Comparison of ENCODE assay signal across 15 cellular contexts in the genomic region with DNA sequence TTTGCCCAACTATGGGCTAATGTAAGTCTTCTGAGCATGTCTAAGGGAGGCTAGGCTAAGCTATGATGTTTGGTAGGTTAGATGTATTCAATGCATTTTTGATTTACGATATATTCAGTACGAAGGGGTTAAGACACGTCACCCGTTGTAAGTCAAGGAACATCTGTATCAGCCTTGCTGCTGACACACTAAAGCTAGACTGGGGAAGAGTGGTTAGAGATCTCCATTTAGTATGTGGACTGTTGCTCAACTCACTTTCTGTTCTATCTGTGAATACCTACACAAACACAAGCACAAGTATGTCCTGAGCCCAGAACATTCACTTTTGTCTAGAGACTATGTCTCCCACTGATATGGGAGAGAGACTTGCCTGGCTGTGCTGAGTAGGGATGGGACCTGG.
DNase-seq lines count a peak whose midpoint lies in the region; ATAC-seq and TF ChIP-seq lines count a peak whose summit lies in the region.
"Had no signal": no experiment of that assay in that cellular context is flagged by ENCODE, and none has a peak within 500 bp of the region (broad histone marks: within the 10 kb centered on the region; RNA-seq: fewer than 3 reads in every experiment).

No MANE protein-coding gene starts in this region.

- H3K27me3 Mint-ChIP-seq in activated CD8-positive, alpha-beta memory T cell treated with anti-CD3 and anti-CD28 coated beads, Interleukin-2, amount 10 ng/mL, durations not matched to agents 7 days and 5 days: no peaks in the 10 kb centered on the region
- no peaks in the 10 kb centered on the region for H3K27me3 Mint-ChIP-seq in stimulated activated memory B cell treated with anti-CD40 and anti-IgM and Interleukin-4, amounts not matched to agents 10 μg/mL and 1 μg/mL and 100 μg/mL, for 72 hours
- H3K27me3 Mint-ChIP-seq: brain had no signal

- H3K9me3 Mint-ChIP-seq in activated CD8-positive, alpha-beta memory T cell treated with anti-CD3 and anti-CD28 coated beads, Interleukin-2, amount 10 ng/mL, durations not matched to agents 7 days and 5 days (ENCODE audit: low read depth): peaks cover 3% of the 10 kb centered on the region
- H3K9me3 Mint-ChIP-seq in stimulated activated memory B cell treated with anti-CD40 and anti-IgM and Interleukin-4, amounts not matched to agents 10 μg/mL and 1 μg/mL and 100 μg/mL, for 72 hours: peaks cover 5% of the 10 kb centered on the region

- intact Hi-C loops in Panc1 (cut with micrococcal nuclease; ENCODE audit: unreplicated experiment) (no loop called here), ascending aorta (cut with DNase I) (no loop called here)

- peak overlapping the region; percentile 12 for H3K27ac Mint-ChIP-seq in activated CD8-positive, alpha-beta memory T cell treated with anti-CD3 and anti-CD28 coated beads, Interleukin-2, amount 10 ng/mL, durations not matched to agents 7 days and 5 days
- H3K27ac Mint-ChIP-seq in stimulated activated memory B cell treated with anti-CD40 and anti-IgM and Interleukin-4, amounts not matched to agents 10 μg/mL and 1 μg/mL and 100 μg/mL, for 72 hours: peak overlapping the region; percentile 76

- CTCF ChIA-PET in activated CD8-positive, alpha-beta memory T cell treated with anti-CD3 and anti-CD28 coated beads, Interleukin-2, amount 10 ng/mL, durations not matched to agents 7 days and 5 days (lab: Charles Lee): interaction anchor here (1.3 to 1.9 kb wide), 4 partner anchors 9 to 33 kb away, joined by 3 to 9 read pairs (median 4); no protein-coding TSS in a partner anchor
- CTCF ChIA-PET in Panc1 (lab: Charles Lee): no interaction called here

- no peak for DNase-seq in activated CD8-positive, alpha-beta memory T cell treated with anti-CD3 and anti-CD28 coated beads, Interleukin-2, amount 10 ng/mL, durations not matched to agents 7 days and 5 days
- DNase-seq in activated CD8-positive, alpha-beta memory T cell treated with anti-CD3 and anti-CD28 coated beads for 24 hours: no peak
- DNase-seq in Panc1 (ENCODE audit: low read depth, low spot score): no peak
- DNase-seq in fibroblast of villous mesenchyme (ENCODE audit: low read depth): peak; percentile 76
- DNase-seq in ascending aorta (ENCODE audit: low spot score in 2 of 2): no peak
- DNase-seq in NCI-H1048 (lab: John Stamatoyannopoulos, UW): no peak
- no peak for DNase-seq in GM19238 (ENCODE audit: insufficient read length, low spot score)
- DNase-seq: effector CD8-positive, alpha-beta T cell; NCI-H1105 treated with DMSO at 0.1 percent for 48 hours; ovary had no signal

- peaks cover 28% of the 10 kb centered on the region for H3K36me3 ChIP-seq in Panc1 (ENCODE audit: control insufficient read depth, insufficient read depth, low read length)
- H3K36me3 ChIP-seq in ascending aorta: peaks cover 18 to 33% of the 10 kb centered on the region in 2 donors
- H3K36me3 ChIP-seq: ovary had no signal

- no TSS peak for BruUV-seq in Panc1 (replicated peaks; lab: Mats Ljungman, UMichigan)

- in situ Hi-C loops in Panc1 (cut with HindIII; ENCODE audit: low pct_unique_long_range_greater_than_20kb, low sequenced_read_pairs): no loop called here

- peaks cover 45% of the 10 kb centered on the region for H3K4me1 Mint-ChIP-seq in activated CD8-positive, alpha-beta memory T cell treated with anti-CD3 and anti-CD28 coated beads, Interleukin-2, amount 10 ng/mL, durations not matched to agents 7 days and 5 days
- peaks cover 25% of the 10 kb centered on the region for H3K4me1 Mint-ChIP-seq in stimulated activated memory B cell treated with anti-CD40 and anti-IgM and Interleukin-4, amounts not matched to agents 10 μg/mL and 1 μg/mL and 100 μg/mL, for 72 hours

- no peak overlapping the region for H3K4me3 Mint-ChIP-seq in activated CD8-positive, alpha-beta memory T cell treated with anti-CD3 and anti-CD28 coated beads, Interleukin-2, amount 10 ng/mL, durations not matched to agents 7 days and 5 days
- H3K4me3 Mint-ChIP-seq in stimulated activated memory B cell treated with anti-CD40 and anti-IgM and Interleukin-4, amounts not matched to agents 10 μg/mL and 1 μg/mL and 100 μg/mL, for 72 hours: no peak overlapping the region
- H3K4me3 Mint-ChIP-seq: brain had no signal

- no peaks in the 10 kb centered on the region for H3K27me3 ChIP-seq in Panc1 (ENCODE audit: control insufficient read depth, insufficient read depth, low read length)
- H3K27me3 ChIP-seq in ascending aorta: no peaks in the 10 kb centered on the region
- H3K27me3 ChIP-seq: ovary, SJSA1 had no signal

- TF ChIP-seq CTCF in Panc1 (IDR thresholded peaks at IDR 0.05) (no peak), fibroblast of villous mesenchyme (IDR thresholded peaks at IDR 0.05; ENCODE audit: insufficient read depth, low read depth, low read length) (no peak), ascending aorta (IDR thresholded peaks at IDR 0.05) (no peak)

- POLR2A ChIA-PET in Panc1 (lab: Charles Lee): interaction anchor here (1.0 to 1.2 kb wide), 2 partner anchors 15 to 59 kb away, joined by 4 to 5 read pairs; no protein-coding TSS in a partner anchor

- H3K4me3 ChIP-seq in Panc1 (ENCODE audit: low read depth in 2 of 2, low read length in 2 of 2) (no peak overlapping the region), fibroblast of villous mesenchyme (ENCODE audit: low read depth, low read length) (no peak overlapping the region), ascending aorta (no peak overlapping the region)
- H3K4me3 ChIP-seq: lung, ovary, SJSA1, skin epidermis had no signal

- peak overlapping the region; percentile 100 for H3K27ac ChIP-seq in Panc1 (ENCODE audit: low read length)
- peak overlapping the region in 1 of 2 donors; percentile 60 for H3K27ac ChIP-seq in ascending aorta
- H3K27ac ChIP-seq: ovary, SJSA1 had no signal

- no peak for ATAC-seq in activated CD8-positive, alpha-beta memory T cell treated with anti-CD3 and anti-CD28 coated beads, Interleukin-2, amount 10 ng/mL, durations not matched to agents 7 days and 5 days
- ATAC-seq in Panc1: no peak
- ATAC-seq in stimulated activated memory B cell treated with anti-CD40 and anti-IgM and Interleukin-4, amounts not matched to agents 10 μg/mL and 1 μg/mL and 100 μg/mL, for 72 hours: no peak

- peaks cover 46% of the 10 kb centered on the region for H3K4me1 ChIP-seq in Panc1 (ENCODE audit: control insufficient read depth, insufficient read depth, low read length)
- H3K4me1 ChIP-seq in ascending aorta: peaks cover 0 to 13% of the 10 kb centered on the region in 2 donors

- 0 out of 2 replicates have a peak, but pooled peaks cover 5% of the 10 kb centered on the region for H3K9me3 ChIP-seq in Panc1 (ENCODE audit: control insufficient read depth, insufficient read depth, low read depth, low read length)
- no peaks in the 10 kb centered on the region for H3K9me3 ChIP-seq in ascending aorta
- H3K9me3 ChIP-seq: ovary, SJSA1 had no signal

- peaks cover 54% of the 10 kb centered on the region for H3K36me3 Mint-ChIP-seq in activated CD8-positive, alpha-beta memory T cell treated with anti-CD3 and anti-CD28 coated beads, Interleukin-2, amount 10 ng/mL, durations not matched to agents 7 days and 5 days
- H3K36me3 Mint-ChIP-seq in stimulated activated memory B cell treated with anti-CD40 and anti-IgM and Interleukin-4, amounts not matched to agents 10 μg/mL and 1 μg/mL and 100 μg/mL, for 72 hours: peaks cover 61% of the 10 kb centered on the region
